ENCODE assay signal across 19 cellular contexts in genomic region chr5:172299916-172300439, GRCh38. TPM values are rescaled to one million over a fixed set of nuclear protein-coding genes. Genes with fewer than 3 reads are reported as not detected.
A peak's percentile ranks its signal among the peaks of the same experiment; 100 is the strongest.
DNase-seq lines count a peak whose midpoint lies in the region; TF ChIP-seq lines count a peak whose summit lies in the region.
"Had no signal": no experiment of that assay in that cellular context is flagged by ENCODE, and none has a peak within 500 bp of the region (broad histone marks: within the 10 kb centered on the region; RNA-seq: fewer than 3 reads in every experiment).

No MANE protein-coding gene starts in this region.

- in situ Hi-C loops in transverse colon (cut with MboI; ENCODE audit: low pct_ligation_motif_present in 1 of 4, low pct_unique_long_range_greater_than_20kb in 1 of 4, low sequenced_read_pairs in 3 of 4), result loop anchor here in 3 of 4 donors (10.0 to 25.0 kb wide), 3 partner anchors 185 to 195 kb away; no protein-coding TSS in a partner anchor

- H3K4me3 ChIP-seq in fibroblast of villous mesenchyme (ENCODE audit: low read depth, low read length) (no peak overlapping the region), transverse colon (no peak overlapping the region)
- H3K4me3 ChIP-seq: uterus had no signal

- peak; percentile 17 for DNase-seq in ELF-1 (ENCODE audit: low read depth, low spot score)
- peak; percentile 81 for DNase-seq in M059J (ENCODE audit: low read depth)
- peak; percentile 45 for DNase-seq in astrocyte of the hippocampus (ENCODE audit: low read depth, low spot score)
- DNase-seq in fibroblast of villous mesenchyme (ENCODE audit: low read depth), result peak; percentile 87
- no peak for DNase-seq in transverse colon
- DNase-seq in activated naive CD4-positive, alpha-beta T cell (lab: John Stamatoyannopoulos, UW), result no peak
- no peak for DNase-seq in NCI-H1417 (lab: John Stamatoyannopoulos, UW)
- DNase-seq in NCI-H1694 (lab: John Stamatoyannopoulos, UW), result no peak
- DNase-seq: activated CD4-positive, alpha-beta T cell treated with anti-CD3 and anti-CD28 coated beads, Interleukin-2, amount 10 ng/mL, durations not matched to agents 7 days and 5 days; activated naive CD4-positive, alpha-beta T cell treated with anti-CD3 and anti-CD28 coated beads, Interleukin-2, amount 10 ng/mL, durations not matched to agents 7 days and 5 days; CD4-positive, CD25-positive, alpha-beta regulatory T cell; DMS53; glutamatergic neuron; Kasumi-1; NCI-H146; stimulated activated CD4-positive, alpha-beta T cell treated with anti-CD3 and anti-CD28 coated beads, Interleukin-2, amount 100 ng/mL, for 24 hours; uterus had no signal

- WGBS in transverse colon (ENCODE audit: low coverage in 1 of 2), 2 donors, result 55 to 62% methylated on average over 1 to 2 of the region's 2 CpGs

- no peak overlapping the region for H3K27ac ChIP-seq in transverse colon
- H3K27ac ChIP-seq: parathyroid adenoma, RWPE1, uterus had no signal

- no peak for TF ChIP-seq POLR2A in transverse colon (IDR thresholded peaks at IDR 0.05)

- no peak for TF ChIP-seq CTCF in fibroblast of villous mesenchyme (IDR thresholded peaks at IDR 0.05; ENCODE audit: insufficient read depth, low read depth, low read length)
- no peak for TF ChIP-seq CTCF in transverse colon (IDR thresholded peaks at IDR 0.05)

- no peaks in the 10 kb centered on the region for H3K27me3 ChIP-seq in transverse colon
- H3K27me3 ChIP-seq: uterus had no signal

- no peak for TF ChIP-seq EP300 in transverse colon (IDR thresholded peaks at IDR 0.05; ENCODE audit: low read depth)

- intact Hi-C loops in transverse colon (cut with DNase I; ENCODE audit: low total_unique reads), result no loop called here

- peaks cover 0 to 3% (median 0%) of the 10 kb centered on the region in 4 donors for H3K4me1 ChIP-seq in transverse colon
- H3K4me1 ChIP-seq: parathyroid adenoma, uterus had no signal

- H3K9me3 ChIP-seq in transverse colon, result no peaks in the 10 kb centered on the region
- H3K9me3 ChIP-seq: uterus had no signal

- H3K36me3 ChIP-seq in transverse colon, result no peaks in the 10 kb centered on the region
- H3K36me3 ChIP-seq: uterus had no signal

RNA-seq across cellular contexts. Expression of gene UBTD2, which starts 16.4 kb away (rescaled TPM):
- 31.0 and 37.0 TPM in 2 replicates for total RNA-seq in M059J (2014; rRNA removed; shearing (Covaris generic))
- 20.3 and 23.7 TPM in 2 replicates for total RNA-seq in fibroblast of villous mesenchyme
- 10 to 100 TPM in 3 of 4 donors, 1 to 10 TPM in 1; 6.0 to 35.4 (median 19.0) TPM for total RNA-seq in transverse colon

Comparison
In these comparisons a context has a peak if more than half of its experiments do, and no peak if none do; other contexts are left out.
1. DNase-seq: peak in ELF-1 (single experiment), M059J (single experiment), astrocyte of the hippocampus (single experiment) and fibroblast of villous mesenchyme (single experiment); none in transverse colon (single experiment), activated naive CD4-positive, alpha-beta T cell (0 of 4), NCI-H1417 (0 of 3) and NCI-H1694 (single experiment).